ENCODE assay signal across 9 cellular contexts in the genomic region with DNA sequence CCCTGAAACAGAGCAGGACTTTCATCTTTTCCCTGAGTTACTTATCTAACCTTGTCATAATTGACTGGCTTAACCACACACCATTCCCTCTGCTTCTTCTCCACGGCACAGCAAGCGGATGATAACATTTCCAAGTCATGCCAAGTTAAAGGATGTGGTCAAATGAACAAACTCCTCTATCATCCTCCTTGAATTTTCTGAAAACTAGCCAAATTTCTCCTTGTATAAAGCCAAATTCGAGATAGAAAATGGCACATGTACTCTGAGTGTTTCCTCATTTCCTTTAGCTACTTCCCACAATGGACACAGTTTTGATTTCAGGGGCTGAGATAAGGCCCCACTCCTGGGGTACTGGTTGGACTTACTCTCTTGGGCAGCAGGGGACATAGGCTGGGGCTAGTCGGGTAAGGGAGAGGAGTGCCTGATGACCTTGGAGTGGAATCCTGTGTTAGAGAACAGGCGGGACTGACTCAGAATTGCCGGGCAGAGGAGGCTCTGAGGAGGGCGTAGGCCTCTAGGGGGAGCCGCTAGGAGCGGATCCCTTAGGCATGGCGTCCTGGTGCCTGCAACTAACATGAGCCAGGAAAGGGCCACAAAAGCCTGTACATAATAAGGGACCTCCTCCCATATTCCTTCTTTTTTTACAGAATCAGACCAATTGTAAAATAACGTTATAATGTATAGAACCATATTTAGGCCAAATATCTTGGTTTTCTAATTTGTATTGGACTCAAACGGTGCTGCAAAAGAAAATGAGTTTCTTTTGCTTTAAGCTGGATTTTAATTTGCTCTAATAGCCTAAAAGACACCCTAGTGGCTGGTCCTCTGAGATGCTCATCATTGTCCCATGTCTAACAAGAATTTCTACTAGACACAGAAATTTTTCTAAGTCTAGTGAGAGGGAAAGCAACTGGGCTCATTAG. TPM values are rescaled to one million over a fixed set of nuclear protein-coding genes. Genes with fewer than 3 reads are reported as not detected.
DNase-seq lines count a peak whose midpoint lies in the region; ATAC-seq and TF ChIP-seq lines count a peak whose summit lies in the region.
"Had no signal": no experiment of that assay in that cellular context is flagged by ENCODE, and none has a peak within 500 bp of the region (broad histone marks: within the 10 kb centered on the region; RNA-seq: fewer than 3 reads in every experiment).

No MANE protein-coding gene starts in this region.

- no peak overlapping the region for H3K4me3 Mint-ChIP-seq in progenitor cell of endocrine pancreas (ENCODE audit: low read depth)
- no peak overlapping the region for H3K4me3 Mint-ChIP-seq in naive thymus-derived CD8-positive, alpha-beta T cell

- no peak for ATAC-seq in naive thymus-derived CD8-positive, alpha-beta T cell
- no peak for ATAC-seq in GM18505 (IDR thresholded peaks at IDR 0.05; ENCODE audit: unreplicated experiment)

- H3K4me3 ChIP-seq in GM12875 (ENCODE audit: low read depth, low read length): no peak overlapping the region
- H3K4me3 ChIP-seq: SK-N-MC had no signal

- DNase-seq in NCI-H526 treated with DMSO at 0.1 percent for 48 hours (lab: John Stamatoyannopoulos, UW) (peak; percentile 28), fibroblast of gingiva (ENCODE audit: low read depth) (peak; percentile 12), progenitor cell of endocrine pancreas (ENCODE audit: low spot score, unreplicated experiment) (peak; percentile 29), CD1c-positive myeloid dendritic cell (ENCODE audit: extremely low spot score) (no peak), putamen (ENCODE audit: low spot score) (no peak)
- no peak for DNase-seq in naive thymus-derived CD8-positive, alpha-beta T cell

- no peaks in the 10 kb centered on the region for H3K4me1 Mint-ChIP-seq in progenitor cell of endocrine pancreas (ENCODE audit: low read depth)
- no peaks in the 10 kb centered on the region for H3K4me1 Mint-ChIP-seq in naive thymus-derived CD8-positive, alpha-beta T cell

- POLR2A ChIA-PET in naive thymus-derived CD8-positive, alpha-beta T cell (lab: Charles Lee): no interaction called here

- TF ChIP-seq CTCF in GM12875 (IDR thresholded peaks at IDR 0.05; ENCODE audit: borderline replicate concordance, insufficient read depth, low read depth, low read length) (peak; percentile 36; the same call in 1 of the 2 replicates), progenitor cell of endocrine pancreas (IDR thresholded peaks at IDR 0.05; ENCODE audit: unreplicated experiment) (peak; percentile 69)

- H3K36me3 Mint-ChIP-seq in progenitor cell of endocrine pancreas (ENCODE audit: insufficient read depth): no peaks in the 10 kb centered on the region
- peaks cover 0 to 5% (median 2%) of the 10 kb centered on the region in 3 donors for H3K36me3 Mint-ChIP-seq in naive thymus-derived CD8-positive, alpha-beta T cell

- H3K9me3 Mint-ChIP-seq in progenitor cell of endocrine pancreas (ENCODE audit: low read depth): peaks cover 8% of the 10 kb centered on the region
- peaks cover 0 to 19% (median 10%) of the 10 kb centered on the region in 9 donors for H3K9me3 Mint-ChIP-seq in naive thymus-derived CD8-positive, alpha-beta T cell

- TF ChIP-seq POLR2A in GM18505 (IDR thresholded peaks at IDR 0.05; ENCODE audit: borderline replicate concordance, extremely low read depth, insufficient read depth, insufficient read length): no peak

- peaks cover 5% of the 10 kb centered on the region for H3K27me3 Mint-ChIP-seq in progenitor cell of endocrine pancreas
- H3K27me3 Mint-ChIP-seq in naive thymus-derived CD8-positive, alpha-beta T cell: peaks cover 10 to 38% (median 24%) of the 10 kb centered on the region in 5 donors

- H3K27ac Mint-ChIP-seq in progenitor cell of endocrine pancreas: no peak overlapping the region
- H3K27ac Mint-ChIP-seq in naive thymus-derived CD8-positive, alpha-beta T cell: no peak overlapping the region

RNA-seq across cellular contexts. Expression of gene TMTC4, which starts 20.4 kb away (rescaled TPM):
- total RNA-seq in progenitor cell of endocrine pancreas: 52.6 and 52.7 TPM in 2 replicates
- total RNA-seq in naive thymus-derived CD8-positive, alpha-beta T cell: 10 to 100 TPM; 31.4 to 32.6 TPM
- polyA plus RNA-seq in naive thymus-derived CD8-positive, alpha-beta T cell: 1 to 10 TPM; 1.4 to 2.5 (median 2.1) TPM

Comparison
In these comparisons a context has a peak if more than half of its experiments do, and no peak if none do; other contexts are left out.
1. DNase-seq: peak in NCI-H526 treated with DMSO at 0.1 percent for 48 hours (single experiment), fibroblast of gingiva (single experiment) and progenitor cell of endocrine pancreas (single experiment); none in CD1c-positive myeloid dendritic cell (single experiment), naive thymus-derived CD8-positive, alpha-beta T cell (0 of 10) and putamen (single experiment).